Comparison of ENCODE assay signal across 9 cellular contexts in genomic region chr12:11907625-11908024, GRCh38.
"Had no signal": no experiment of that assay in that cellular context is flagged by ENCODE, and none has a peak within 500 bp of the region (broad histone marks: within the 10 kb centered on the region; RNA-seq: fewer than 3 reads in every experiment).

No MANE protein-coding gene starts in this region.

- FAIRE-seq: H1, H54, HepG2 had no signal

- ATAC-seq: GM23338, HepG2 had no signal

- H2AFZ ChIP-seq: GM23338 had no signal

- H3K4me3 ChIP-seq: GM23338 had no signal

- H3K4me2 ChIP-seq: GM23338 had no signal

- H3K27ac Mint-ChIP-seq: GM23338, H9, IgD-negative memory B cell had no signal

- H3K4me3 Mint-ChIP-seq: GM23338, H9, IgD-negative memory B cell had no signal

- H3K4me1 Mint-ChIP-seq: GM23338, H9, IgD-negative memory B cell had no signal

- H3K27ac ChIP-seq: HL-60 had no signal

- DNase-seq: H9, HCEC 1CT, KG1 had no signal

- H3K27me3 Mint-ChIP-seq: IgD-negative memory B cell had no signal
